In genomic region chr11:76623171-76623883, GRCh38 we compare ENCODE assay signal across 1 cellular context.
TF ChIP-seq lines count a peak whose summit lies in the region.

No MANE protein-coding gene starts in this region.

TF ChIP-seq in IMR-90, 13 proteins besides CTCF, POLR2A, EP300 and RAD21 (continued from another document):
- TF ChIP-seq USF2 (IDR thresholded peaks at IDR 0.05; ENCODE audit: low read depth, low read length) (no peak), ELK1 (IDR thresholded peaks at IDR 0.05; ENCODE audit: borderline replicate concordance, low read depth, low read length) (no peak), RCOR1 (IDR thresholded peaks at IDR 0.05; ENCODE audit: insufficient replicate concordance, low read length) (no peak), MAZ (IDR thresholded peaks at IDR 0.05; ENCODE audit: borderline replicate concordance, low read depth, low read length) (no peak), MXI1 (IDR thresholded peaks at IDR 0.05; ENCODE audit: borderline replicate concordance, low read depth, low read length) (no peak), NFE2L2 (IDR thresholded peaks at IDR 0.05; ENCODE audit: low read depth, low read length) (no peak), FOS (IDR thresholded peaks at IDR 0.05; ENCODE audit: low read depth, low read length) (no peak), CEBPB (IDR thresholded peaks at IDR 0.05; ENCODE audit: low read depth, low read length) (no peak), CHD1 (IDR thresholded peaks at IDR 0.05; ENCODE audit: low read depth, low read length) (no peak)
